21 cellular contexts compared by ENCODE assay signal in the genomic region with DNA sequence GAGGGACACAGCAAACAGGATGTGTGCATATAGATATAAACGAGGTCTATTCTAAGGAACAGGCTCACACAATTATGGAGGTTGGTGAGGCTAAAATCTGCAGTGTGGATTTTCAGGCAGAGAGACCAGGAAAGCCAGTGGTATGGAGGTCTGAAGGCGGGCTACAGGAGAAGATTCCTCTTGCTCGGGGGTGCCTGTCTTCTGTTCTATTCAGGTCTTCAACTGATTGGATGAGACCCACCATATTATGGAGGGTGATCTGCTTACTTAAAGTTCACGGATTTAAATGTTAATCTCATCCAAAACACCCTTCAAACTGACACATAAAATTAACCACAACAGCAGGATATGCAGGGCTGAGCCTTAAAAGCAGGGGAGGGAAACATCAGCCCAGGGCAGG.
DNase-seq lines count a peak whose midpoint lies in the region; ATAC-seq, FAIRE-seq and TF ChIP-seq lines count a peak whose summit lies in the region.
"Had no signal": no experiment of that assay in that cellular context is flagged by ENCODE, and none has a peak within 500 bp of the region (broad histone marks: within the 10 kb centered on the region; RNA-seq: fewer than 3 reads in every experiment).

No MANE protein-coding gene starts in this region.

- intact Hi-C loops in HepG2 (cut with micrococcal nuclease; ENCODE audit: unreplicated experiment), result no loop called here
- intact Hi-C loops in right lobe of liver (cut with DNase I), result no loop called here

- H3K36me3 ChIP-seq in HepG2 (replicated peaks in 1 of 2; ENCODE audit: control insufficient read depth in 1 of 2, insufficient read depth in 2 of 2, low read length in 2 of 2), result no peaks in the 10 kb centered on the region
- no peaks in the 10 kb centered on the region for H3K36me3 ChIP-seq in right lobe of liver
- H3K36me3 ChIP-seq in Karpas-422 (ENCODE audit: insufficient read depth, low read length), result no peaks in the 10 kb centered on the region
- H3K36me3 ChIP-seq: BLaER1 had no signal

- TF ChIP-seq RAD21 in HepG2 (CRISPR knock-in tag; IDR thresholded peaks at IDR 0.05), result no peak

- FAIRE-seq in HepG2 (lab: Jason Lieb, UNC), result no peak
- FAIRE-seq: A204.1, G401.6, GM12892 had no signal

- whole genome bisulfite sequencing in HepG2 (ENCODE audit: low lambda C conversion rate), result 47% methylated on average over 4 of the region's 4 CpGs
- 44% methylated on average over 4 of the region's 4 CpGs for WGBS in right lobe of liver (ENCODE audit: insufficient coverage, low coverage, low lambda C conversion rate, missing lambda C conversion rate)

- H2AFZ ChIP-seq in HepG2 (ENCODE audit: low read length) (no peak overlapping the region), Karpas-422 (ENCODE audit: low read length) (no peak overlapping the region)

- H3K9me2 ChIP-seq in Karpas-422 (replicated peaks; ENCODE audit: insufficient read depth, low read length), result no peaks in the 10 kb centered on the region

- H3K9ac ChIP-seq in HepG2 (ENCODE audit: insufficient read depth, low read depth, low read length), result no peak overlapping the region
- H3K9ac ChIP-seq in Karpas-422 (ENCODE audit: low read length), result no peak overlapping the region
- H3K9ac ChIP-seq: BLaER1 had no signal

- TF ChIP-seq EP300 in HepG2 (IDR thresholded peaks at IDR 0.05; ENCODE audit: low read depth in 2 of 2, low read length in 2 of 2) (no peak), HepG2 (CRISPR knock-in tag; IDR thresholded peaks at IDR 0.05; ENCODE audit: borderline replicate concordance) (no peak)

- H3K4me2 ChIP-seq in HepG2 (ENCODE audit: low read depth, low read length) (peak overlapping the region; percentile 8; the same call in 1 of the 2 replicates), Karpas-422 (ENCODE audit: low read depth, low read length, poor library complexity, severe bottlenecking) (no peak overlapping the region)
- H3K4me2 ChIP-seq: BLaER1 had no signal

- no peak for ATAC-seq in HepG2
- ATAC-seq in right lobe of liver, result no peak
- ATAC-seq in HG02973 (IDR thresholded peaks at IDR 0.05; ENCODE audit: unreplicated experiment), result no peak
- ATAC-seq in GM21528 (IDR thresholded peaks at IDR 0.05; ENCODE audit: low FRiP score, unreplicated experiment), result no peak
- ATAC-seq: CD8-positive, alpha-beta T cell had no signal

- TF ChIP-seq POLR2A in HepG2 (IDR thresholded peaks at IDR 0.05; ENCODE audit: insufficient read depth in 1 of 2, low read depth in 2 of 2, low read length in 2 of 2), result no peak
- no peak for TF ChIP-seq POLR2A in right lobe of liver (IDR thresholded peaks at IDR 0.05)

- in situ Hi-C loops in HepG2 (cut with HindIII; ENCODE audit: extremely low pct_ligation_motif_present, low pct_unique_long_range_greater_than_20kb), result no loop called here

- H3K4me3 ChIP-seq in HepG2 (replicated peaks in 1 of 3; ENCODE audit: insufficient read depth in 1 of 3, low read depth in 2 of 3, low read length in 3 of 3) (no peak overlapping the region), right lobe of liver (no peak overlapping the region), Karpas-422 (ENCODE audit: low read length) (no peak overlapping the region)
- H3K4me3 ChIP-seq: BLaER1 had no signal

- H3K27me3 ChIP-seq in HepG2 (ENCODE audit: control insufficient read depth in 1 of 2, insufficient read depth in 2 of 2, low read length in 2 of 2) (no peaks in the 10 kb centered on the region), right lobe of liver (no peaks in the 10 kb centered on the region), Karpas-422 (ENCODE audit: low read length) (no peaks in the 10 kb centered on the region)

- H3K4me1 ChIP-seq in HepG2 (ENCODE audit: insufficient read depth, low read length), result peaks cover 60% of the 10 kb centered on the region
- H3K4me1 ChIP-seq in right lobe of liver, result peaks cover 0 to 23% (median 0%) of the 10 kb centered on the region in 4 donors
- no peaks in the 10 kb centered on the region for H3K4me1 ChIP-seq in Karpas-422 (ENCODE audit: low read length)

- CTCF ChIA-PET in HepG2 (lab: Yijun Ruan, JAX; ENCODE audit: low intra/inter-chr PET ratio, low total read pairs), result no interaction called here

- H4K20me1 ChIP-seq in HepG2 (ENCODE audit: insufficient read depth, low read length) (no peaks in the 10 kb centered on the region), Karpas-422 (ENCODE audit: insufficient read depth, low read depth, low read length) (no peaks in the 10 kb centered on the region)
- H4K20me1 ChIP-seq: BLaER1 had no signal

- H3K9me3 ChIP-seq in HepG2 (ENCODE audit: low read length) (no peaks in the 10 kb centered on the region), right lobe of liver (no peaks in the 10 kb centered on the region), Karpas-422 (ENCODE audit: low read length) (no peaks in the 10 kb centered on the region)
- H3K9me3 ChIP-seq: BLaER1, Caco-2 had no signal

- TF ChIP-seq CTCF in HepG2 (CRISPR knock-in tag; IDR thresholded peaks at IDR 0.05) (no peak), right lobe of liver (IDR thresholded peaks at IDR 0.05) (no peak)

- POLR2A ChIA-PET in HepG2 (lab: Yijun Ruan, JAX), result no interaction called here

- H3K79me2 ChIP-seq in HepG2 (ENCODE audit: insufficient read depth, low read length) (no peaks in the 10 kb centered on the region), Karpas-422 (ENCODE audit: low read length) (no peaks in the 10 kb centered on the region)

- H3K27ac ChIP-seq in HepG2 (ENCODE audit: extremely low read length, insufficient read depth, low read length) (no peak overlapping the region), right lobe of liver (no peak overlapping the region), Karpas-422 (ENCODE audit: low read length) (no peak overlapping the region)
- H3K27ac ChIP-seq: 22Rv1, BLaER1, C4-2B had no signal

- BruUV-seq in HepG2 (replicated peaks; lab: Mats Ljungman, UMichigan), result no TSS peak

- no peak for DNase-seq in HepG2 (ENCODE audit: low spot score)
- no peak for DNase-seq in right lobe of liver
- DNase-seq in mesenteric fat pad (ENCODE audit: low spot score), result peak; percentile 20
- peak; percentile 10 for DNase-seq in stimulated activated CD8-positive, alpha-beta memory T cell treated with anti-CD3 and anti-CD28 coated beads, Interleukin-4, amount 100 ng/mL, for 48 hours
- DNase-seq in stimulated activated CD4-positive, alpha-beta T cell treated with anti-CD3 and anti-CD28 coated beads, Interleukin-4, amount 100 ng/mL, for 4 hours, result no peak
- DNase-seq in Karpas-422, result no peak
- DNase-seq: CD4-positive, CD25-positive, alpha-beta regulatory T cell; CD8-positive, alpha-beta T cell; DMS153; DND-41; GOT3; HCEC 1CT had no signal

TF ChIP-seq in HepG2, 621 proteins besides CTCF, POLR2A, EP300 and RAD21 (continues in another document):
- TF ChIP-seq, protein P1, sequence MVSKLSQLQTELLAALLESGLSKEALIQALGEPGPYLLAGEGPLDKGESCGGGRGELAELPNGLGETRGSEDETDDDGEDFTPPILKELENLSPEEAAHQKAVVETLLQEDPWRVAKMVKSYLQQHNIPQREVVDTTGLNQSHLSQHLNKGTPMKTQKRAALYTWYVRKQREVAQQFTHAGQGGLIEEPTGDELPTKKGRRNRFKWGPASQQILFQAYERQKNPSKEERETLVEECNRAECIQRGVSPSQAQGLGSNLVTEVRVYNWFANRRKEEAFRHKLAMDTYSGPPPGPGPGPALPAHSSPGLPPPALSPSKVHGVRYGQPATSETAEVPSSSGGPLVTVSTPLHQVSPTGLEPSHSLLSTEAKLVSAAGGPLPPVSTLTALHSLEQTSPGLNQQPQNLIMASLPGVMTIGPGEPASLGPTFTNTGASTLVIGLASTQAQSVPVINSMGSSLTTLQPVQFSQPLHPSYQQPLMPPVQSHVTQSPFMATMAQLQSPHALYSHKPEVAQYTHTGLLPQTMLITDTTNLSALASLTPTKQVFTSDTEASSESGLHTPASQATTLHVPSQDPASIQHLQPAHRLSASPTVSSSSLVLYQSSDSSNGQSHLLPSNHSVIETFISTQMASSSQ (IDR thresholded peaks at IDR 0.05; ENCODE audit: low read depth), result no peak
- TF ChIP-seq, protein P1 (CRISPR knock-in tag; IDR thresholded peaks at IDR 0.05; ENCODE audit: borderline replicate concordance), result no peak
- TF ChIP-seq ZBTB1 (CRISPR knock-in tag; IDR thresholded peaks at IDR 0.05; ENCODE audit: borderline replicate concordance) (no peak), E2F5 (CRISPR knock-in tag; conservative IDR thresholded peaks at IDR 0.05) (no peak), MBD4 (IDR thresholded peaks at IDR 0.05; ENCODE audit: borderline replicate concordance, low read length) (no peak), XBP1 (CRISPR knock-in tag; IDR thresholded peaks at IDR 0.05) (no peak), KDM5A (IDR thresholded peaks at IDR 0.05; ENCODE audit: borderline replicate concordance, low read length) (no peak), ATAD3A (CRISPR knock-in tag; IDR thresholded peaks at IDR 0.05) (no peak), KDM1A (CRISPR knock-in tag; IDR thresholded peaks at IDR 0.05) (no peak), ZNF354B (CRISPR knock-in tag; IDR thresholded peaks at IDR 0.05) (no peak), MAF1 (CRISPR knock-in tag; IDR thresholded peaks at IDR 0.05; ENCODE audit: borderline replicate concordance) (no peak)
- TF ChIP-seq, protein P2, sequence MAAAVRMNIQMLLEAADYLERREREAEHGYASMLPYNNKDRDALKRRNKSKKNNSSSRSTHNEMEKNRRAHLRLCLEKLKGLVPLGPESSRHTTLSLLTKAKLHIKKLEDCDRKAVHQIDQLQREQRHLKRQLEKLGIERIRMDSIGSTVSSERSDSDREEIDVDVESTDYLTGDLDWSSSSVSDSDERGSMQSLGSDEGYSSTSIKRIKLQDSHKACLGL (CRISPR knock-in tag; IDR thresholded peaks at IDR 0.05), result no peak

Comparison
In these comparisons a context has a peak if more than half of its experiments do, and no peak if none do; other contexts are left out.
1. DNase-seq: peak in mesenteric fat pad (single experiment) and stimulated activated CD8-positive, alpha-beta memory T cell treated with anti-CD3 and anti-CD28 coated beads, Interleukin-4, amount 100 ng/mL, for 48 hours (single experiment); none in HepG2 (single experiment), right lobe of liver (0 of 3), stimulated activated CD4-positive, alpha-beta T cell treated with anti-CD3 and anti-CD28 coated beads, Interleukin-4, amount 100 ng/mL, for 4 hours (0 of 2) and Karpas-422 (single experiment).